Comparison of ENCODE assay signal across 18 cellular contexts in genomic region chrX:140432328-140433025, GRCh38.
DNase-seq lines count a peak whose midpoint lies in the region; ATAC-seq and TF ChIP-seq lines count a peak whose summit lies in the region.
"Had no signal": no experiment of that assay in that cellular context is flagged by ENCODE, and none has a peak within 500 bp of the region (broad histone marks: within the 10 kb centered on the region; RNA-seq: fewer than 3 reads in every experiment).

No MANE protein-coding gene starts in this region.

- no peaks in the 10 kb centered on the region for H3K27me3 ChIP-seq in GM23248 (replicated peaks; ENCODE audit: insufficient read depth)
- H3K27me3 ChIP-seq: BE2C, SJSA1 had no signal

- no peak overlapping the region for H3K4me2 ChIP-seq in GM23248 (ENCODE audit: unreplicated experiment)
- H3K4me2 ChIP-seq: GM23338 had no signal

- H3K9me2 ChIP-seq in GM23248 (ENCODE audit: insufficient read depth): no peaks in the 10 kb centered on the region

- H4K20me1 ChIP-seq in GM23248 (ENCODE audit: insufficient read depth): no peaks in the 10 kb centered on the region

- H2AFZ ChIP-seq in GM23248: no peak overlapping the region
- H2AFZ ChIP-seq: GM23338 had no signal

- no peak overlapping the region for H3K9ac ChIP-seq in GM23248

- peak; percentile 41 for ATAC-seq in sciatic nerve
- ATAC-seq: activated T-cell treated with anti-CD3 and anti-CD28 coated beads, Interleukin-2, amount 50 U/mL, for 4 hours; GM23338; naive thymus-derived CD8-positive, alpha-beta T cell had no signal

- H3K9me3 ChIP-seq in GM23248 (ENCODE audit: low read depth): no peaks in the 10 kb centered on the region
- H3K9me3 ChIP-seq: BE2C, esophagus muscularis mucosa, SJSA1 had no signal

- H3K27ac ChIP-seq in GM23248: no peak overlapping the region
- H3K27ac ChIP-seq: esophagus muscularis mucosa, SJSA1 had no signal

- no peaks in the 10 kb centered on the region for H3F3A ChIP-seq in GM23248 (ENCODE audit: insufficient read depth)

- intact Hi-C loops in sciatic nerve (cut with DNase I): no loop called here

- 0 to 5% methylated on average over 4 of the region's 5 CpGs for WGBS in GM23248 (ENCODE audit: low coverage in 1 of 2, low lambda C conversion rate in 2 of 2, missing lambda C conversion rate in 2 of 2), 2 experiments

- H3K4me3 ChIP-seq in GM23248 (no peak overlapping the region), astrocyte of the spinal cord (ENCODE audit: low read depth, low read length) (no peak overlapping the region)
- H3K4me3 ChIP-seq: esophagus muscularis mucosa, GM23338, SJSA1 had no signal

- no peaks in the 10 kb centered on the region for H3K4me1 ChIP-seq in GM23248 (ENCODE audit: insufficient read depth)
- H3K4me1 ChIP-seq: BE2C, SJSA1 had no signal

- DNase-seq in GM23248 (peak; percentile 1), astrocyte of the spinal cord (ENCODE audit: low read depth, low spot score) (peak; percentile 16), inferior parietal cortex (ENCODE audit: extremely low spot score) (peak; percentile 5), sciatic nerve (ENCODE audit: low spot score) (no peak), activated gamma-delta T cell treated with Interleukin-2 at 50 U/mL for 16 hours (no peak), NCI-H510A treated with DMSO at 0.1 percent for 48 hours (lab: John Stamatoyannopoulos, UW) (no peak), amniotic stem cell (lab: John Stamatoyannopoulos, UW) (no peak)
- no peak for DNase-seq in activated CD4-positive, alpha-beta T cell treated with anti-CD3 and anti-CD28 coated beads, Interleukin-2, amount 50 U/mL, for 1 hour
- DNase-seq: activated CD4-positive, alpha-beta T cell treated with anti-CD3 and anti-CD28 coated beads, Interleukin-2, amount 10 ng/mL, durations not matched to agents 7 days and 5 days; activated T-cell treated with anti-CD3 and anti-CD28 coated beads, Interleukin-2, amount 50 U/mL, for 4 hours; BE2C; IMR-90; naive thymus-derived CD8-positive, alpha-beta T cell; NCI-H1105; stimulated activated CD4-positive, alpha-beta T cell treated with anti-CD3 and anti-CD28 coated beads, Interleukin-4, amount 100 ng/mL, for 1 hour had no signal

- in situ Hi-C loops in GM23248 (cut with MboI) (no loop called here), astrocyte of the spinal cord (cut with HindIII; ENCODE audit: low sequenced_read_pairs) (no loop called here)

- H3K79me2 ChIP-seq in GM23248 (ENCODE audit: insufficient read depth): no peaks in the 10 kb centered on the region

- H3K36me3 ChIP-seq in GM23248 (ENCODE audit: low read depth): no peaks in the 10 kb centered on the region
- H3K36me3 ChIP-seq: BE2C, esophagus muscularis mucosa, SJSA1 had no signal

- no peak for TF ChIP-seq CTCF in astrocyte of the spinal cord (IDR thresholded peaks at IDR 0.05; ENCODE audit: low read depth, low read length)

Comparison
In these comparisons a context has a peak if more than half of its experiments do, and no peak if none do; other contexts are left out.
1. DNase-seq: peak in GM23248 (single experiment), astrocyte of the spinal cord (single experiment) and inferior parietal cortex (single experiment); none in sciatic nerve (single experiment), activated gamma-delta T cell treated with Interleukin-2 at 50 U/mL for 16 hours (single experiment), NCI-H510A treated with DMSO at 0.1 percent for 48 hours (single experiment), amniotic stem cell (single experiment) and activated CD4-positive, alpha-beta T cell treated with anti-CD3 and anti-CD28 coated beads, Interleukin-2, amount 50 U/mL, for 1 hour (single experiment).